In genomic region chr5:135998889-135999288, GRCh38 we compare ENCODE assay signal across 19 cellular contexts. TPM values are rescaled to one million over a fixed set of nuclear protein-coding genes. Genes with fewer than 3 reads are reported as not detected.
A peak's percentile ranks its signal among the peaks of the same experiment; 100 is the strongest.
DNase-seq lines count a peak whose midpoint lies in the region; TF ChIP-seq lines count a peak whose summit lies in the region.
"Had no signal": no experiment of that assay in that cellular context is flagged by ENCODE, and none has a peak within 500 bp of the region (broad histone marks: within the 10 kb centered on the region; RNA-seq: fewer than 3 reads in every experiment).

No MANE protein-coding gene starts in this region.

- peaks cover 77% of the 10 kb centered on the region for H3F3A ChIP-seq in GM23248 (ENCODE audit: insufficient read depth)

- H3K9ac ChIP-seq in GM23248 (no peak overlapping the region), endodermal cell (ENCODE audit: extremely low read depth, low read length, poor library complexity, severe bottlenecking) (no peak overlapping the region), trophoblast cell (ENCODE audit: low read length) (no peak overlapping the region)

- H4K12ac ChIP-seq in trophoblast cell (ENCODE audit: low read depth, low read length) = no peak overlapping the region

- H4K20me1 ChIP-seq in GM23248 (ENCODE audit: insufficient read depth) = no peaks in the 10 kb centered on the region

- no peak overlapping the region for H3K4me3 Mint-ChIP-seq in endodermal cell
- H3K4me3 Mint-ChIP-seq in activated CD4-positive, alpha-beta T cell treated with anti-CD3 and anti-CD28 coated beads, Interleukin-2, amount 10 ng/mL, durations not matched to agents 7 days and 5 days = no peak overlapping the region
- H3K4me3 Mint-ChIP-seq: CD8-positive, alpha-beta memory T cell had no signal

- H3K4me1 ChIP-seq in GM23248 (ENCODE audit: insufficient read depth) (peaks cover 76% of the 10 kb centered on the region), endodermal cell (ENCODE audit: control insufficient read depth, insufficient read depth, low read length) (no peaks in the 10 kb centered on the region), trophoblast cell (ENCODE audit: control insufficient read depth in 1 of 2, insufficient read depth in 2 of 2, low read length in 2 of 2) (peaks cover 12 to 25% of the 10 kb centered on the region in 2 experiments)

- no peak for TF ChIP-seq CTCF in RWPE1 (conservative IDR thresholded peaks at IDR 0.05; ENCODE audit: low read depth)
- TF ChIP-seq CTCF in endodermal cell (conservative IDR thresholded peaks at IDR 0.05) = no peak
- no peak for TF ChIP-seq CTCF in coronary artery (IDR thresholded peaks at IDR 0.05)

- H3K36me3 ChIP-seq in GM23248 (ENCODE audit: low read depth) (no peaks in the 10 kb centered on the region), endodermal cell (ENCODE audit: control insufficient read depth, insufficient read depth, low read length) (no peaks in the 10 kb centered on the region), trophoblast cell (ENCODE audit: control insufficient read depth in 1 of 2, insufficient read depth in 2 of 2, low read length in 2 of 2) (peaks cover 0 to 1% of the 10 kb centered on the region in 2 experiments)

- H2BK12ac ChIP-seq in trophoblast cell (ENCODE audit: low read length) = peak overlapping the region; percentile 89

- 92 to 93% methylated on average over 6 of the region's 6 CpGs for WGBS in GM23248 (ENCODE audit: low coverage in 1 of 2, low lambda C conversion rate in 2 of 2, missing lambda C conversion rate in 2 of 2), 2 experiments
- WGBS in endodermal cell (ENCODE audit: insufficient coverage in 1 of 2, insufficient read length in 1 of 2), 2 experiments = 82 to 86% methylated on average over 5 to 6 of the region's 6 CpGs
- no CpG with 5 or more reads among the region's 6 CpGs for WGBS in trophoblast cell (ENCODE audit: extremely low coverage, insufficient coverage, insufficient read length)

- H3K4me2 ChIP-seq in GM23248 (ENCODE audit: unreplicated experiment) = no peak overlapping the region
- no peak overlapping the region for H3K4me2 ChIP-seq in trophoblast cell (ENCODE audit: low read length)
- H3K4me2 ChIP-seq: PC-9 had no signal

- H2BK120ac ChIP-seq in trophoblast cell (ENCODE audit: insufficient read depth, low read length, poor library complexity) = peak overlapping the region; percentile 0

- no peak overlapping the region for H3K4me3 ChIP-seq in GM23248
- no peak overlapping the region for H3K4me3 ChIP-seq in endodermal cell (ENCODE audit: low read length)
- H3K4me3 ChIP-seq in trophoblast cell (ENCODE audit: low read depth, low read length) = no peak overlapping the region
- no peak overlapping the region for H3K4me3 ChIP-seq in coronary artery
- H3K4me3 ChIP-seq: K562, PC-9 had no signal

- H4K91ac ChIP-seq in trophoblast cell (ENCODE audit: low read depth, low read length) = peak overlapping the region; percentile 68

- H3K79me2 ChIP-seq in GM23248 (ENCODE audit: insufficient read depth) (no peaks in the 10 kb centered on the region), trophoblast cell (ENCODE audit: control insufficient read depth, insufficient read depth, low read length, poor library complexity) (peaks cover 2% of the 10 kb centered on the region)

- H3K27me3 ChIP-seq in GM23248 (replicated peaks; ENCODE audit: insufficient read depth) (no peaks in the 10 kb centered on the region), endodermal cell (ENCODE audit: control insufficient read depth, insufficient read depth, low read length, poor library complexity, severe bottlenecking) (no peaks in the 10 kb centered on the region), trophoblast cell (ENCODE audit: insufficient read depth, low read length) (no peaks in the 10 kb centered on the region)

- no peaks in the 10 kb centered on the region for H3K9me2 ChIP-seq in GM23248 (ENCODE audit: insufficient read depth)

- peak overlapping the region; percentile 10 for H3K14ac ChIP-seq in trophoblast cell (ENCODE audit: low read length)

- peaks cover 12% of the 10 kb centered on the region for H3K27me3 Mint-ChIP-seq in endodermal cell (ENCODE audit: insufficient read depth)
- H3K27me3 Mint-ChIP-seq in activated CD4-positive, alpha-beta T cell treated with anti-CD3 and anti-CD28 coated beads, Interleukin-2, amount 10 ng/mL, durations not matched to agents 7 days and 5 days = no peaks in the 10 kb centered on the region

- DNase-seq in GM23248 = no peak
- DNase-seq in RWPE1 (ENCODE audit: low spot score) = no peak
- peak; percentile 40 for DNase-seq in endodermal cell
- DNase-seq in trophoblast cell = no peak
- DNase-seq in activated CD4-positive, alpha-beta T cell treated with anti-CD3 and anti-CD28 coated beads, Interleukin-2, amount 10 ng/mL, durations not matched to agents 7 days and 5 days = no peak
- no peak for DNase-seq in coronary artery (ENCODE audit: low spot score)
- no peak for DNase-seq in NCI-H226
- DNase-seq in stimulated activated CD8-positive, alpha-beta memory T cell treated with anti-CD3 and anti-CD28 coated beads, Interleukin-4, amount 100 ng/mL, for 48 hours = no peak
- DNase-seq: CD8-positive, alpha-beta memory T cell; DMS79; NCI-H1436 treated with DMSO at 0.1 percent for 48 hours; NCI-H2081 treated with DMSO at 0.1 percent for 48 hours; NCI-H510A treated with DMSO at 0.1 percent for 48 hours; NCI-H82; PC-9 had no signal

- peaks cover 48% of the 10 kb centered on the region for H3K79me1 ChIP-seq in trophoblast cell (ENCODE audit: low read length)

- H2AK5ac ChIP-seq in trophoblast cell (ENCODE audit: low read length) = no peak overlapping the region

- in situ Hi-C loops in GM23248 (cut with MboI) = no loop called here

- peak overlapping the region; percentile 4 for H3K18ac ChIP-seq in trophoblast cell (ENCODE audit: low read length)

- H3K4ac ChIP-seq in trophoblast cell (ENCODE audit: low read depth, low read length) = no peak overlapping the region

- peak overlapping the region; percentile 65 for H3K27ac ChIP-seq in GM23248
- H3K27ac ChIP-seq in RWPE1 = peak overlapping the region; percentile 56; the same call in 1 of the 2 replicates
- H3K27ac ChIP-seq in endodermal cell (ENCODE audit: low read depth, low read length) = no peak overlapping the region
- H3K27ac ChIP-seq in trophoblast cell (ENCODE audit: low read depth, low read length) = peak overlapping the region; percentile 45
- peak overlapping the region in 1 of 2 donors; percentile 58 for H3K27ac ChIP-seq in coronary artery
- H3K27ac ChIP-seq: HL-60 had no signal

- no peaks in the 10 kb centered on the region for H3K4me1 Mint-ChIP-seq in endodermal cell
- H3K4me1 Mint-ChIP-seq in activated CD4-positive, alpha-beta T cell treated with anti-CD3 and anti-CD28 coated beads, Interleukin-2, amount 10 ng/mL, durations not matched to agents 7 days and 5 days = no peaks in the 10 kb centered on the region
- H3K4me1 Mint-ChIP-seq: CD8-positive, alpha-beta memory T cell had no signal

- H4K8ac ChIP-seq in trophoblast cell (ENCODE audit: low read depth, low read length) = no peak overlapping the region

- H3K27ac Mint-ChIP-seq in endodermal cell = no peak overlapping the region
- H3K27ac Mint-ChIP-seq in activated CD4-positive, alpha-beta T cell treated with anti-CD3 and anti-CD28 coated beads, Interleukin-2, amount 10 ng/mL, durations not matched to agents 7 days and 5 days = no peak overlapping the region
- H3K27ac Mint-ChIP-seq: CD8-positive, alpha-beta memory T cell had no signal

- POLR2A ChIA-PET in RWPE1 (lab: Yijun Ruan, JAX; ENCODE audit: low non-redundant PET) = no interaction called here
- POLR2A ChIA-PET in activated CD4-positive, alpha-beta T cell treated with anti-CD3 and anti-CD28 coated beads, Interleukin-2, amount 10 ng/mL, durations not matched to agents 7 days and 5 days (lab: Charles Lee) = no interaction called here

- H3K9me3 Mint-ChIP-seq in endodermal cell = no peaks in the 10 kb centered on the region
- no peaks in the 10 kb centered on the region for H3K9me3 Mint-ChIP-seq in activated CD4-positive, alpha-beta T cell treated with anti-CD3 and anti-CD28 coated beads, Interleukin-2, amount 10 ng/mL, durations not matched to agents 7 days and 5 days

- H3K36me3 Mint-ChIP-seq in endodermal cell (ENCODE audit: low read depth) = no peaks in the 10 kb centered on the region
- H3K36me3 Mint-ChIP-seq in activated CD4-positive, alpha-beta T cell treated with anti-CD3 and anti-CD28 coated beads, Interleukin-2, amount 10 ng/mL, durations not matched to agents 7 days and 5 days (ENCODE audit: low read depth) = no peaks in the 10 kb centered on the region
- H3K36me3 Mint-ChIP-seq: CD8-positive, alpha-beta memory T cell had no signal

- H2AFZ ChIP-seq in GM23248 (no peak overlapping the region), trophoblast cell (ENCODE audit: insufficient read depth, low read length, poor library complexity) (no peak overlapping the region)
- H2AFZ ChIP-seq: PC-9 had no signal

- peak overlapping the region; percentile 69 for H2BK5ac ChIP-seq in trophoblast cell (ENCODE audit: low read depth, low read length, poor library complexity)

- CTCF ChIA-PET in RWPE1 (lab: Yijun Ruan, JAX) = no interaction called here
- CTCF ChIA-PET in activated CD4-positive, alpha-beta T cell treated with anti-CD3 and anti-CD28 coated beads, Interleukin-2, amount 10 ng/mL, durations not matched to agents 7 days and 5 days (lab: Charles Lee) = no interaction called here

- H3K9me3 ChIP-seq in GM23248 (ENCODE audit: low read depth) (no peaks in the 10 kb centered on the region), endodermal cell (ENCODE audit: control insufficient read depth, low read length) (no peaks in the 10 kb centered on the region), trophoblast cell (ENCODE audit: insufficient read depth, low read depth, low read length) (peaks cover 2% of the 10 kb centered on the region)

- H3K23ac ChIP-seq in trophoblast cell (ENCODE audit: low read length) = no peak overlapping the region

RNA-seq across cellular contexts. Expression of gene TGFBI, which starts 29.9 kb away (rescaled TPM):
- 7,109 and 7,351 TPM in 2 replicates for total RNA-seq in GM23248 (2014; rRNA removed; shearing (Covaris generic))
- polyA plus RNA-seq in GM23248 (2016; fragmentation: Nextera tagmentation; extraction: Ambion mirVana) = 7,159 and 7,358 TPM in 2 replicates
- total RNA-seq in endodermal cell = 1 to 10 TPM; 2.8 to 4.9 TPM
- polyA plus RNA-seq in endodermal cell (2013, experiment 1 of 2) = 40.8 TPM
- 59.6 TPM for polyA plus RNA-seq in endodermal cell (2013, experiment 2 of 2)
- 3,939 and 3,953 TPM in 2 replicates for polyA plus RNA-seq in trophoblast cell (2013)
- under 1 TPM; 0.10 to 0.27 TPM for total RNA-seq in activated CD4-positive, alpha-beta T cell treated with anti-CD3 and anti-CD28 coated beads, Interleukin-2, amount 10 ng/mL, durations not matched to agents 7 days and 5 days

RNA-seq across cellular contexts. Expression of gene LECT2, which starts 44.1 kb away (rescaled TPM):
- 0.32 TPM in 1 of 2 replicates, not detected in the other for total RNA-seq in GM23248 (2014; rRNA removed; shearing (Covaris generic))
- 0.41 and 0.51 TPM in 2 replicates for polyA plus RNA-seq in GM23248 (2016; fragmentation: Nextera tagmentation; extraction: Ambion mirVana)
- not detected for total RNA-seq in endodermal cell
- polyA plus RNA-seq in endodermal cell (2013, experiment 1 of 2) = not detected
- not detected for polyA plus RNA-seq in endodermal cell (2013, experiment 2 of 2)
- polyA plus RNA-seq in trophoblast cell (2013) = 0.05 TPM in 1 of 2 replicates, not detected in the other
- not detected for total RNA-seq in activated CD4-positive, alpha-beta T cell treated with anti-CD3 and anti-CD28 coated beads, Interleukin-2, amount 10 ng/mL, durations not matched to agents 7 days and 5 days
- total RNA-seq: CD8-positive, alpha-beta memory T cell; K562; PC-9; T-helper 1 cell treated with Interleukin-12 subunit alpha and Interleukin-12 subunit beta and Interleukin-4 antibody, amounts not matched to agents 30 ng/mL and 1 ng/mL, for 36 hours had no signal
- polyA plus RNA-seq: BJ; CD8-positive, alpha-beta memory T cell; K562 had no signal

Comparison
In these comparisons a context has a peak if more than half of its experiments do, and no peak if none do; other contexts are left out.
1. RNA of gene TGFBI, which starts 29.9 kb away (total RNA-seq): 7,109 to 7,351 TPM in GM23248; 2.8 to 4.9 TPM in endodermal cell and 0.10 to 0.27 TPM in activated CD4-positive, alpha-beta T cell treated with anti-CD3 and anti-CD28 coated beads, Interleukin-2, amount 10 ng/mL, durations not matched to agents 7 days and 5 days; every median in the first group is over 1,000 times any median in the second.